In genomic region chrX:155112171-155112570, GRCh38 we compare ENCODE assay signal across 1 cellular context.
TF ChIP-seq lines count a peak whose summit lies in the region.

No MANE protein-coding gene starts in this region.

TF ChIP-seq in HepG2, 621 proteins besides CTCF, POLR2A, EP300 and RAD21:
- TF ChIP-seq ZNF30 (CRISPR knock-in tag; IDR thresholded peaks at IDR 0.05) (no peak), FOSL2 (CRISPR knock-in tag; IDR thresholded peaks at IDR 0.05) (0 out of 2 replicates have a peak, but pooled peaks have one; percentile 17), SP2 (CRISPR knock-in tag; IDR thresholded peaks at IDR 0.05) (no peak), ZNF839 (CRISPR knock-in tag; IDR thresholded peaks at IDR 0.05; ENCODE audit: borderline replicate concordance) (no peak), MNT (IDR thresholded peaks at IDR 0.05) (no peak), ZNF143 (CRISPR knock-in tag; IDR thresholded peaks at IDR 0.05) (no peak), ZNF460 (CRISPR knock-in tag; IDR thresholded peaks at IDR 0.05; ENCODE audit: borderline replicate concordance) (no peak), ATF4 (CRISPR knock-in tag; IDR thresholded peaks at IDR 0.05) (peak in 1 of 2 experiments; percentile 87; a peak in 2 of 4 replicates), RARA (CRISPR knock-in tag; IDR thresholded peaks at IDR 0.05) (no peak), CEBPG (CRISPR knock-in tag; IDR thresholded peaks at IDR 0.05) (peak; percentile 43; the same call in 1 of the 2 replicates), ZNF841 (CRISPR knock-in tag; IDR thresholded peaks at IDR 0.05; ENCODE audit: borderline replicate concordance) (no peak), ZNF124 (CRISPR knock-in tag; IDR thresholded peaks at IDR 0.05) (no peak), CSRNP1 (CRISPR knock-in tag; IDR thresholded peaks at IDR 0.05) (no peak), ZNF619 (CRISPR knock-in tag; IDR thresholded peaks at IDR 0.05) (no peak), SRSF4 (IDR thresholded peaks at IDR 0.05; ENCODE audit: low read depth, low read length, poor library complexity, severe bottlenecking) (no peak), CEBPB (IDR thresholded peaks at IDR 0.05; ENCODE audit: borderline replicate concordance, low read depth, low read length) (0 out of 2 replicates have a peak, but pooled peaks have one; percentile 18), HHEX (CRISPR knock-in tag; IDR thresholded peaks at IDR 0.05) (no peak), SNRNP70 (IDR thresholded peaks at IDR 0.05; ENCODE audit: low read depth, low read length) (no peak)
TF ChIP-seq in HepG2: peak in this region for 4.
